In the genomic region with DNA sequence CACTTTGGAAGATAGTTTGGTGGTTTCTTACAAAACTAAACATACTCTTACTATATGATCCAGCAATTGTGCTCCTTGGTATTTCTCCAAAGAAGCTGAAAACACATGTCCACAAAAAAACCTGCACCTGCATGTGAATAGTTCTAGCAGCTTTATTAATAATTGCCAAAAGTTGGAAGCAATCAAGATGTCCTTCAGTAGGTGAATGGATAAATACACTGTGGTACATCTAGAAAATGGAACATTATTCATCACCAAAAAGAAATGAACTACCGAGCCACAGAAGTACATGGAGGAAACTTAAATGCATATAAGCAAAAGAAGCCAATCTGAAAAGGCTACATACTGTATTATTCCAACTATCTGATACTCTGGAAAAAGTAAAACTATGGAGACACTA, we compare ENCODE assay signal across 31 cellular contexts.
"Had no signal": no experiment of that assay in that cellular context is flagged by ENCODE, and none has a peak within 500 bp of the region (broad histone marks: within the 10 kb centered on the region; RNA-seq: fewer than 3 reads in every experiment).

No MANE protein-coding gene starts in this region.

- H3K27ac ChIP-seq: adrenal gland, ascending aorta, body of pancreas, brain microvascular endothelial cell, breast epithelium, cardiac muscle cell had no signal

- H3K4me1 ChIP-seq: ascending aorta, breast epithelium had no signal

- H3K4me3 ChIP-seq: adrenal gland, ascending aorta, body of pancreas, breast epithelium, cardiac muscle cell had no signal

- H3K27me3 ChIP-seq: adrenal gland, ascending aorta, body of pancreas, brain microvascular endothelial cell, breast epithelium, cardiac muscle cell had no signal

- ATAC-seq: activated naive CD4-positive, alpha-beta T cell treated with anti-CD3 and anti-CD28 coated beads, Interleukin-2, amount 50 U/mL, for 72 hours; activated naive CD8-positive, alpha-beta T cell treated with anti-CD3 and anti-CD28 coated beads, Interleukin-2, amount 50 U/mL, for 24 hours; activated T-cell treated with anti-CD3 and anti-CD28 coated beads, Interleukin-2, amount 50 U/mL, for 4 hours; activated T-cell treated with anti-CD3 and anti-CD28 coated beads, Interleukin-2, amount 50 U/mL, for 72 hours; activated T-helper 17 cell treated with anti-CD3 and anti-CD28 coated beads, Interleukin-2, amount 50 U/mL, for 72 hours; body of pancreas had no signal

- H3K36me3 ChIP-seq: adrenal gland, ascending aorta, brain microvascular endothelial cell, breast epithelium, cardiac muscle cell had no signal

- DNase-seq: activated effector memory CD4-positive, alpha-beta T cell treated with anti-CD3 and anti-CD28 coated beads, Interleukin-2, amount 50 U/mL, for 16 hours; activated effector memory CD4-positive, alpha-beta T cell treated with Interleukin-2 at 50 U/mL for 16 hours; activated gamma-delta T cell; activated gamma-delta T cell treated with Interleukin-2 at 50 U/mL for 16 hours; activated naive CD4-positive, alpha-beta T cell; activated naive CD4-positive, alpha-beta T cell treated with anti-CD3 and anti-CD28 coated beads for 36 hours; activated naive CD4-positive, alpha-beta T cell treated with anti-CD3 and anti-CD28 coated beads, Interleukin-2, amount 10 ng/mL, durations not matched to agents 7 days and 5 days; activated naive CD4-positive, alpha-beta T cell treated with anti-CD3 and anti-CD28 coated beads, Interleukin-2, amount 50 U/mL, for 16 hours; activated naive CD4-positive, alpha-beta T cell treated with Interleukin-2 at 50 U/mL for 16 hours; activated naive CD8-positive, alpha-beta T cell treated with anti-CD3 and anti-CD28 coated beads for 36 hours; activated naive CD8-positive, alpha-beta T cell treated with anti-CD3 and anti-CD28 coated beads, Interleukin-2, amount 10 ng/mL, durations not matched to agents 7 days and 5 days; activated naive CD8-positive, alpha-beta T cell treated with anti-CD3 and anti-CD28 coated beads, Interleukin-2, amount 50 U/mL, for 24 hours; activated T-cell treated with anti-CD3 and anti-CD28 coated beads, Interleukin-2, amount 50 U/mL, for 24 hours; activated T-cell treated with anti-CD3 and anti-CD28 coated beads, Interleukin-2, amount 50 U/mL, for 4 hours; activated T-cell treated with anti-CD3 and anti-CD28 coated beads, Interleukin-2, amount 50 U/mL, for 48 hours; activated T-cell treated with anti-CD3 and anti-CD28 coated beads, Interleukin-2, amount 50 U/mL, for 72 hours; adrenal gland; amniotic stem cell; amygdala; anterior cingulate cortex; aorta; body of pancreas; brain microvascular endothelial cell; caudate nucleus; central memory CD4-positive, alpha-beta T cell; cerebellar nuclear complex had no signal
